Comparison of ENCODE assay signal across 28 cellular contexts in genomic region chr15:55638764-55639163, GRCh38. TPM values are rescaled to one million over a fixed set of nuclear protein-coding genes. Genes with fewer than 3 reads are reported as not detected.
"Had no signal": no experiment of that assay in that cellular context is flagged by ENCODE, and none has a peak within 500 bp of the region (broad histone marks: within the 10 kb centered on the region; RNA-seq: fewer than 3 reads in every experiment).

No MANE protein-coding gene starts in this region.

- DNase-seq: naive thymus-derived CD8-positive, alpha-beta T cell; nephron progenitor cell; nucleus accumbens; pancreas; right cardiac atrium; spleen; stimulated activated CD4-positive, alpha-beta T cell treated with anti-CD3 and anti-CD28 coated beads, Interleukin-12 subunit alpha, Interleukin-12 subunit beta, amount 100 ng/mL, for 4 hours; stimulated activated CD4-positive, alpha-beta T cell treated with anti-CD3 and anti-CD28 coated beads, Interleukin-1b, Interleukin-23, amount 100 ng/mL, for 48 hours; stimulated activated CD4-positive, alpha-beta T cell treated with anti-CD3 and anti-CD28 coated beads, Interleukin-4, amount 100 ng/mL, for 1 hour; stimulated activated CD4-positive, alpha-beta T cell treated with anti-CD3 and anti-CD28 coated beads, Interleukin-4, amount 100 ng/mL, for 4 hours; stimulated activated CD8-positive, alpha-beta memory T cell treated with anti-CD3 and anti-CD28 coated beads, Interleukin-4, amount 100 ng/mL, for 48 hours; stimulated activated naive CD4-positive, alpha-beta T cell; stimulated activated naive CD8-positive, alpha-beta T cell treated with anti-CD3 and anti-CD28 coated beads, Interleukin-15, amount 100 ng/mL, for 72 hours; stimulated activated naive CD8-positive, alpha-beta T cell treated with anti-CD3 and anti-CD28 coated beads, Interleukin-15, Interleukin-2, amounts not matched to agents 100 U/mL and 50 U/mL, for 24 hours; substantia nigra; testis; tibial artery; transverse colon; upper lobe of right lung; uterus had no signal

- H3K9me3 ChIP-seq: neutrophil, pancreas, prostate gland, spleen, suprapubic skin, testis, tibial artery, transverse colon, upper lobe of right lung, uterus had no signal

- H3K27ac ChIP-seq: neutrophil, pancreas, prostate gland, skin epidermis, spleen, suprapubic skin, testis, tibial artery, transverse colon, upper lobe of right lung, uterus had no signal

- H3K4me2 ChIP-seq: smooth muscle cell had no signal

- H3K4me1 ChIP-seq: pancreas, prostate gland, spleen, suprapubic skin, testis, tibial artery, transverse colon, upper lobe of right lung, uterus had no signal

- H3K36me3 ChIP-seq: neutrophil, pancreas, prostate gland, spleen, suprapubic skin, tibial artery, transverse colon, uterus had no signal

- ATAC-seq: naive thymus-derived CD8-positive, alpha-beta T cell; natural killer cell treated with Interleukin-12 subunit alpha and Interleukin-12 subunit beta and Interleukin-15 and Interleukin-18, amount 100 ng/mL, for 72 hours; pancreas; right cardiac atrium; sciatic nerve; stimulated activated memory B cell treated with anti-CD40 and anti-IgM and Interleukin-4, amounts not matched to agents 10 μg/mL and 1 μg/mL and 100 μg/mL, for 72 hours; stimulated activated naive CD8-positive, alpha-beta T cell treated with anti-CD3 and anti-CD28 coated beads, Interleukin-15, amount 100 ng/mL, for 72 hours; stimulated activated naive CD8-positive, alpha-beta T cell treated with anti-CD3 and anti-CD28 coated beads, Interleukin-15, Interleukin-2, amounts not matched to agents 100 U/mL and 50 U/mL, for 24 hours; upper lobe of right lung had no signal

- H3K27me3 ChIP-seq: neutrophil, pancreas, spleen, suprapubic skin, testis, tibial artery, transverse colon, upper lobe of right lung, uterus had no signal

- H3K4me3 ChIP-seq: pancreas, prostate gland, skin epidermis, smooth muscle cell, spleen, suprapubic skin, testis, tibial artery, transverse colon, upper lobe of right lung, uterus had no signal

- FAIRE-seq: pancreas had no signal

RNA-seq across cellular contexts. Expression of gene PYGO1, which starts 50.6 kb away (rescaled TPM):
- total RNA-seq: naive thymus-derived CD8-positive, alpha-beta T cell; natural killer cell treated with Interleukin-12 subunit alpha and Interleukin-12 subunit beta and Interleukin-15 and Interleukin-18, amount 100 ng/mL, for 72 hours had no signal
- polyA plus RNA-seq: naive thymus-derived CD8-positive, alpha-beta T cell had no signal
